ENCODE assay signal across 1 cellular context in the genomic region with DNA sequence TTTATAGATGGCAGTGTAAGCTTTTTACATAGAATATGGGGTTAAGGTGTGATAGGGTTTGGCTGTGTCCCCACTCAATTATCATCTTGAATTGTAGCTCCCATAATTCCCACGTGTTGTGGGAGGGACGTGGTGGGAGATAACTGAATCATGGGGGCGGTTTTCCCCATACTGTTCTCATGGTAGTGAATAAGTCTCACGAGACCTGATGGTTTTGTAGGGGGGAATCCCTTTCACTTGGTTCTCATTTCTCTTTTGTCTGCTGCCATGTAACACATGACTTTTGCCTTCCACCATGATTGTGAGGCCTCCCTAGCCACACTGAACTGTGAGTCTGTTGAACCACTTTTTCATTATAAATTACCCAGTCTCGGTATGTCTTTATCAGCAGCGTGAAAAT.
TF ChIP-seq lines count a peak whose summit lies in the region.

No MANE protein-coding gene starts in this region.

TF ChIP-seq in GM12878, 131 proteins besides CTCF, POLR2A, EP300 and RAD21 (continued from another document):
- TF ChIP-seq, protein P1, sequence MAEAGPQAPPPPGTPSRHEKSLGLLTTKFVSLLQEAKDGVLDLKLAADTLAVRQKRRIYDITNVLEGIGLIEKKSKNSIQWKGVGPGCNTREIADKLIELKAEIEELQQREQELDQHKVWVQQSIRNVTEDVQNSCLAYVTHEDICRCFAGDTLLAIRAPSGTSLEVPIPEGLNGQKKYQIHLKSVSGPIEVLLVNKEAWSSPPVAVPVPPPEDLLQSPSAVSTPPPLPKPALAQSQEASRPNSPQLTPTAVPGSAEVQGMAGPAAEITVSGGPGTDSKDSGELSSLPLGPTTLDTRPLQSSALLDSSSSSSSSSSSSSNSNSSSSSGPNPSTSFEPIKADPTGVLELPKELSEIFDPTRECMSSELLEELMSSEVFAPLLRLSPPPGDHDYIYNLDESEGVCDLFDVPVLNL (IDR thresholded peaks at IDR 0.05; ENCODE audit: low read depth, low read length) = no peak
- TF ChIP-seq MEF2B (IDR thresholded peaks at IDR 0.05; ENCODE audit: partially characterized antibody, poor library complexity, severe bottlenecking) (peak; percentile 81), SMARCA5 (IDR thresholded peaks at IDR 0.05) (no peak), RAD51 (IDR thresholded peaks at IDR 0.05) (peak; percentile 49), NBN (IDR thresholded peaks at IDR 0.05) (no peak)
- TF ChIP-seq, protein P2, sequence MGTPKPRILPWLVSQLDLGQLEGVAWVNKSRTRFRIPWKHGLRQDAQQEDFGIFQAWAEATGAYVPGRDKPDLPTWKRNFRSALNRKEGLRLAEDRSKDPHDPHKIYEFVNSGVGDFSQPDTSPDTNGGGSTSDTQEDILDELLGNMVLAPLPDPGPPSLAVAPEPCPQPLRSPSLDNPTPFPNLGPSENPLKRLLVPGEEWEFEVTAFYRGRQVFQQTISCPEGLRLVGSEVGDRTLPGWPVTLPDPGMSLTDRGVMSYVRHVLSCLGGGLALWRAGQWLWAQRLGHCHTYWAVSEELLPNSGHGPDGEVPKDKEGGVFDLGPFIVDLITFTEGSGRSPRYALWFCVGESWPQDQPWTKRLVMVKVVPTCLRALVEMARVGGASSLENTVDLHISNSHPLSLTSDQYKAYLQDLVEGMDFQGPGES (IDR thresholded peaks at IDR 0.05) = no peak
